ENCODE assay signal across 19 cellular contexts in the genomic region with DNA sequence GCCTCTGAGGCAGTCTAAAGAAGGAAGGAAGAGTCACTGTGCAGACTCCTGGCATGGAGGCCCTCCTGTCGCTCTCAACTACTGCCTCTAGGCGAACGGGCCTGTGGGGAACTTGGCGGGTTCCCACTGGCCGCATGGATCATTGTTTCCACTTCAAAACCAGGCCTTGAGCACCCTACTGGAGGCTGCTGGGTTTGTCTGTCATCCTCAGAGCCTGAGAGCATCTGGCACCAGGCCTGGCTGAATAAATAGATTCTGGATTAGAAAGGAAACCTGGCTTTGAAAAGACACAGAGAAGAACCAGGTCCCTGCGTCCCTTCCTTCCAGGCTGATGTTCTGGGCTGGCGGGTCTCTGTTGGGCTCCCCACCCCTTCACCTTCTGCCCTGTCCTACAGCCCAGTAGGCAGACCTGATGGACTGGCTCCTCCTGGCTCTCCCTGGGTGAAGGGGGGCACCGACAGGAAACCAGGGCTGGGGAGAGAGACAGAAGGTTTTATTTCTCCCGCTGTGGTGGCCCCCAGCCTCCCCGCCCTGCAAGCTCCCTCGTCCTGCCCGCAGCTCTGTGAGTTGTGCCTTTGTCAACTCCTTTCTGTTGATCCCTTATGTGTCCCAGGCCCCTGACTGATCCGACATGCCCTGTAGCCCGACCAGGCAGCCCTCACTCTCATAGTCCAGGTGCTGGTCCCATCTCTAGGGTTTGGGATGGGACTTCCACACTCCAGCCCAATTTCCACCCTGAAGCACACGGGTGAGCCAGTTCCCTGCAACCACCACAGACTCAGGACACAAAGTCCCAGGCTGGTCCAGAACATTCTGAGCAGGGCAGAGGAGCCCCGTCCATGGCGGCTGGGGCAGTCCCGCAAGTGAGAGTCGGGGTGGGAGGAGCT. TPM values are rescaled to one million over a fixed set of nuclear protein-coding genes. Genes with fewer than 3 reads are reported as not detected.
DNase-seq lines count a peak whose midpoint lies in the region; ATAC-seq and TF ChIP-seq lines count a peak whose summit lies in the region.
"Had no signal": no experiment of that assay in that cellular context is flagged by ENCODE, and none has a peak within 500 bp of the region (broad histone marks: within the 10 kb centered on the region; RNA-seq: fewer than 3 reads in every experiment).

No MANE protein-coding gene starts in this region.

- TF ChIP-seq CTCF in BJ (IDR thresholded peaks at IDR 0.05; ENCODE audit: insufficient read depth, low read depth, low read length) (peak; percentile 29; the same call in 1 of the 2 replicates), cardiac muscle cell (IDR thresholded peaks at IDR 0.05; ENCODE audit: low read depth, low read length) (peak; percentile 18), psoas muscle (IDR thresholded peaks at IDR 0.05) (no peak), GM10266 (IDR thresholded peaks at IDR 0.05; ENCODE audit: control insufficient read depth, insufficient read depth, low read depth, missing control alignments) (no peak)

- intact Hi-C loops in psoas muscle (cut with DNase I) = no loop called here

- CTCF ChIA-PET in BJ (lab: Yijun Ruan, JAX) = no interaction called here

- H3K9me3 ChIP-seq in cardiac muscle cell (ENCODE audit: low read depth) = no peaks in the 10 kb centered on the region
- no peaks in the 10 kb centered on the region for H3K9me3 ChIP-seq in psoas muscle
- H3K9me3 ChIP-seq: lower lobe of right lung had no signal

- WGBS in psoas muscle, 3 donors = 75 to 83% (median 79%) methylated on average over 19 of the region's 19 CpGs

- DNase-seq in BJ (ENCODE audit: low read depth) (no peak), NCI-H446 treated with DMSO at 0.1 percent for 48 hours (lab: John Stamatoyannopoulos, UW) (peak; percentile 67), cardiac muscle cell (ENCODE audit: low read depth in 1 of 2, low spot score in 1 of 2) (peak in 1 of 2 donors; percentile 76), psoas muscle (peak; percentile 31 to 35), GM10266 (ENCODE audit: extremely low spot score) (no peak), superior temporal gyrus (ENCODE audit: extremely low spot score) (no peak), NCI-H526 treated with DMSO at 0.1 percent for 48 hours (lab: John Stamatoyannopoulos, UW) (no peak), NCI-H2171 treated with DMSO at 0.1 percent for 48 hours (lab: John Stamatoyannopoulos, UW) (no peak)
- DNase-seq: activated CD4-positive, alpha-beta T cell treated with anti-CD3 and anti-CD28 coated beads, Interleukin-2, amount 10 ng/mL, durations not matched to agents 24 days and 14 days; H9; head of caudate nucleus; PC-9; stimulated activated CD4-positive, alpha-beta T cell treated with anti-CD3 and anti-CD28 coated beads, Interleukin-1b, Interleukin-23, amount 100 ng/mL, for 48 hours; T-helper 17 cell had no signal

- H3K4me3 ChIP-seq in BJ (ENCODE audit: low read depth, low read length) (no peak overlapping the region), cardiac muscle cell (no peak overlapping the region), psoas muscle (no peak overlapping the region)
- H3K4me3 ChIP-seq: BLaER1 treated with 17β-estradiol and CSF1 and Interleukin-3, amounts not matched to agents 10 nM and 100 nM; lower lobe of right lung; PC-9 had no signal

- H3K27me3 ChIP-seq in BJ (ENCODE audit: control insufficient read depth, insufficient read depth, low read length) = no peaks in the 10 kb centered on the region
- no peaks in the 10 kb centered on the region for H3K27me3 ChIP-seq in cardiac muscle cell
- no peaks in the 10 kb centered on the region for H3K27me3 ChIP-seq in psoas muscle (ENCODE audit: insufficient read depth in 3 of 3, low read length in 2 of 3)
- H3K27me3 ChIP-seq: BLaER1 treated with 17β-estradiol and CSF1 and Interleukin-3, amounts not matched to agents 10 nM and 100 nM had no signal

- H3K4me1 ChIP-seq in cardiac muscle cell (ENCODE audit: low read depth) (no peaks in the 10 kb centered on the region), psoas muscle (no peaks in the 10 kb centered on the region)
- H3K4me1 ChIP-seq: lower lobe of right lung, parathyroid adenoma had no signal

- ATAC-seq in psoas muscle = peak in 2 of 4 donors; percentile 14 to 51
- ATAC-seq: T-helper 17 cell had no signal

- H3K27ac ChIP-seq in cardiac muscle cell (no peak overlapping the region), psoas muscle (no peak overlapping the region)
- H3K27ac ChIP-seq: BLaER1 treated with 17β-estradiol and CSF1 and Interleukin-3, amounts not matched to agents 10 nM and 100 nM; lower lobe of right lung; parathyroid adenoma; PC-9 had no signal

- H3K36me3 ChIP-seq in BJ (ENCODE audit: control insufficient read depth, insufficient read depth, low read length) (peaks cover 4% of the 10 kb centered on the region; the same call in 1 of the 2 replicates), cardiac muscle cell (no peaks in the 10 kb centered on the region), psoas muscle (ENCODE audit: insufficient read depth in 1 of 2, low read depth in 1 of 2) (no peaks in the 10 kb centered on the region)
- H3K36me3 ChIP-seq: BLaER1 treated with 17β-estradiol and CSF1 and Interleukin-3, amounts not matched to agents 10 nM and 100 nM; lower lobe of right lung had no signal

- POLR2A ChIA-PET in BJ (lab: Charles Lee) = no interaction called here

RNA-seq across cellular contexts. Expression of gene ADAMTS2, which starts 50.1 kb away (rescaled TPM):
- polyA plus RNA-seq in BJ (2011; rRNA removed) (80.0 and 129 TPM in 2 replicates), cardiac muscle cell (3.1 and 7.0 TPM in 2 replicates), psoas muscle (1 to 10 TPM in 1 of 3 donors, under 1 TPM in 2; 0.83 to 2.0 (median 0.97) TPM)
- 121 and 171 TPM in 2 replicates for polyA minus RNA-seq in BJ (2011; rRNA and poly(A)+ RNA removed)
- total RNA-seq in cardiac muscle cell (2.5 and 8.8 TPM in 2 replicates), psoas muscle (1 to 10 TPM; 1.9 to 3.7 (median 2.5) TPM)
- total RNA-seq: activated CD4-positive, alpha-beta T cell treated with anti-CD3 and anti-CD28 coated beads, Interleukin-2, amount 10 ng/mL, durations not matched to agents 24 days and 14 days; G401; NCI-H460; PC-9; T-helper 17 cell had no signal

Comparison
In these comparisons a context has a peak if more than half of its experiments do, and no peak if none do; other contexts are left out.
1. DNase-seq: peak in NCI-H446 treated with DMSO at 0.1 percent for 48 hours (single experiment) and psoas muscle (2 of 2); none in BJ (single experiment), GM10266 (single experiment), superior temporal gyrus (single experiment), NCI-H526 treated with DMSO at 0.1 percent for 48 hours (single experiment) and NCI-H2171 treated with DMSO at 0.1 percent for 48 hours (single experiment).
2. CTCF ChIP-seq: peak in BJ (single experiment) and cardiac muscle cell (single experiment); none in psoas muscle (single experiment) and GM10266 (single experiment).
3. RNA of gene ADAMTS2, which starts 50.1 kb away (polyA plus RNA-seq): 80.0 to 129 TPM in BJ; 3.1 to 7.0 TPM in cardiac muscle cell and 0.83 to 2.0 TPM in psoas muscle; every median in the first group is over 10 times any median in the second.